ENCODE assay signal across 20 cellular contexts in the genomic region with DNA sequence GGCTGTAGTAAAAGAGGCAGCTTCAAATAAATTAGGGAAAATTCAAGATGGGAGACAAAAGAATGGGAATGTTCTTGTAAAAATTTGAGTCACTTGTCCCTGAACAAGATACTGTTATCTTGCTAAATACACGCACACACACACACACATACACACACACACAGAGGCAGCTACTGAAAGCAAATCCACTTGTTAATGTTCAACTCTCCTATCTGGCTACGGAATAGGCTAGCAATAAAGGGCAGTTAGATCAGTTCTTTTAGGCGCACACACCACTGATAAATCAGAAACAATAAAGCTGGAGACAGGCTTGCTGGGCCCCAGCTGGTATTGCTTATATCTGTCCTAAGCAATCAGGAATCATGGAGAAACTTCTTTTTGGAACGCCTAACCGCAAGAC.
"Had no signal": no experiment of that assay in that cellular context is flagged by ENCODE, and none has a peak within 500 bp of the region (broad histone marks: within the 10 kb centered on the region; RNA-seq: fewer than 3 reads in every experiment).

No MANE protein-coding gene starts in this region.

- H3K4me3 Mint-ChIP-seq: activated CD4-positive, alpha-beta T cell treated with anti-CD3 and anti-CD28 coated beads, Interleukin-2, amount 10 ng/mL, durations not matched to agents 24 days and 14 days; activated CD8-positive, alpha-beta T cell treated with anti-CD3 and anti-CD28 coated beads for 36 hours; activated naive CD8-positive, alpha-beta T cell treated with anti-CD3 and anti-CD28 coated beads for 36 hours; activated T-helper 17 cell treated with anti-CD3 and anti-CD28 coated beads, Interleukin-2, amount 50 U/mL, for 72 hours; effector memory CD8-positive, alpha-beta T cell; immature natural killer cell; naive thymus-derived CD4-positive, alpha-beta T cell; neural progenitor cell; stimulated activated effector memory CD8-positive, alpha-beta T cell treated with anti-CD3 and anti-CD28 coated beads, Interleukin-12 subunit alpha, Interleukin-12 subunit beta, amount 100 ng/mL, for 72 hours; T-cell had no signal

- H3K27me3 Mint-ChIP-seq: activated CD4-positive, alpha-beta T cell treated with anti-CD3 and anti-CD28 coated beads, Interleukin-2, amount 10 ng/mL, durations not matched to agents 24 days and 14 days; activated CD8-positive, alpha-beta T cell treated with anti-CD3 and anti-CD28 coated beads for 36 hours; activated naive CD8-positive, alpha-beta T cell treated with anti-CD3 and anti-CD28 coated beads for 36 hours; activated T-helper 17 cell treated with anti-CD3 and anti-CD28 coated beads, Interleukin-2, amount 50 U/mL, for 72 hours; effector memory CD8-positive, alpha-beta T cell; T-cell had no signal

- DNase-seq: activated CD4-positive, alpha-beta T cell treated with anti-CD3 and anti-CD28 coated beads, Interleukin-2, amount 10 ng/mL, durations not matched to agents 24 days and 14 days; activated CD8-positive, alpha-beta T cell treated with anti-CD3 and anti-CD28 coated beads for 36 hours; activated naive CD4-positive, alpha-beta T cell; activated naive CD8-positive, alpha-beta T cell treated with anti-CD3 and anti-CD28 coated beads for 36 hours; activated T-cell treated with anti-CD3 and anti-CD28 coated beads, Interleukin-2, amount 50 U/mL, for 1 hour; amniotic stem cell; effector memory CD8-positive, alpha-beta T cell; esophagus squamous epithelium; heart right ventricle; immature natural killer cell; left cardiac atrium; midbrain; naive thymus-derived CD4-positive, alpha-beta T cell; stimulated activated CD4-positive, alpha-beta T cell treated with anti-CD3 and anti-CD28 coated beads, Interleukin-4, amount 100 ng/mL, for 1 hour; stomach; T-cell; testis had no signal

- H3K36me3 Mint-ChIP-seq: activated naive CD8-positive, alpha-beta T cell treated with anti-CD3 and anti-CD28 coated beads for 36 hours; immature natural killer cell; naive thymus-derived CD4-positive, alpha-beta T cell; neural progenitor cell; stimulated activated effector memory CD8-positive, alpha-beta T cell treated with anti-CD3 and anti-CD28 coated beads, Interleukin-12 subunit alpha, Interleukin-12 subunit beta, amount 100 ng/mL, for 72 hours; T-cell had no signal

- H3K9me3 Mint-ChIP-seq: activated CD8-positive, alpha-beta T cell treated with anti-CD3 and anti-CD28 coated beads for 36 hours; activated naive CD8-positive, alpha-beta T cell treated with anti-CD3 and anti-CD28 coated beads for 36 hours; naive thymus-derived CD4-positive, alpha-beta T cell; neural progenitor cell; stimulated activated effector memory CD8-positive, alpha-beta T cell treated with anti-CD3 and anti-CD28 coated beads, Interleukin-12 subunit alpha, Interleukin-12 subunit beta, amount 100 ng/mL, for 72 hours had no signal

- ATAC-seq: activated CD8-positive, alpha-beta T cell treated with anti-CD3 and anti-CD28 coated beads for 36 hours; activated T-helper 17 cell treated with anti-CD3 and anti-CD28 coated beads, Interleukin-2, amount 50 U/mL, for 72 hours; effector memory CD8-positive, alpha-beta T cell; heart right ventricle; left cardiac atrium; naive thymus-derived CD4-positive, alpha-beta T cell; stimulated activated effector memory CD8-positive, alpha-beta T cell treated with anti-CD3 and anti-CD28 coated beads, Interleukin-12 subunit alpha, Interleukin-12 subunit beta, amount 100 ng/mL, for 72 hours; T-cell had no signal

- H3K4me1 Mint-ChIP-seq: activated CD4-positive, alpha-beta T cell treated with anti-CD3 and anti-CD28 coated beads, Interleukin-2, amount 10 ng/mL, durations not matched to agents 24 days and 14 days; activated naive CD8-positive, alpha-beta T cell treated with anti-CD3 and anti-CD28 coated beads for 36 hours; activated T-helper 17 cell treated with anti-CD3 and anti-CD28 coated beads, Interleukin-2, amount 50 U/mL, for 72 hours; immature natural killer cell; naive thymus-derived CD4-positive, alpha-beta T cell; stimulated activated effector memory CD8-positive, alpha-beta T cell treated with anti-CD3 and anti-CD28 coated beads, Interleukin-12 subunit alpha, Interleukin-12 subunit beta, amount 100 ng/mL, for 72 hours; T-cell had no signal

- H3K27ac Mint-ChIP-seq: activated CD4-positive, alpha-beta T cell treated with anti-CD3 and anti-CD28 coated beads, Interleukin-2, amount 10 ng/mL, durations not matched to agents 24 days and 14 days; activated CD8-positive, alpha-beta T cell treated with anti-CD3 and anti-CD28 coated beads for 36 hours; activated naive CD8-positive, alpha-beta T cell treated with anti-CD3 and anti-CD28 coated beads for 36 hours; activated T-helper 17 cell treated with anti-CD3 and anti-CD28 coated beads, Interleukin-2, amount 50 U/mL, for 72 hours; effector memory CD8-positive, alpha-beta T cell; immature natural killer cell; naive thymus-derived CD4-positive, alpha-beta T cell; stimulated activated effector memory CD8-positive, alpha-beta T cell treated with anti-CD3 and anti-CD28 coated beads, Interleukin-12 subunit alpha, Interleukin-12 subunit beta, amount 100 ng/mL, for 72 hours; T-cell had no signal
